Comparison of ENCODE assay signal across 8 cellular contexts in the genomic region with DNA sequence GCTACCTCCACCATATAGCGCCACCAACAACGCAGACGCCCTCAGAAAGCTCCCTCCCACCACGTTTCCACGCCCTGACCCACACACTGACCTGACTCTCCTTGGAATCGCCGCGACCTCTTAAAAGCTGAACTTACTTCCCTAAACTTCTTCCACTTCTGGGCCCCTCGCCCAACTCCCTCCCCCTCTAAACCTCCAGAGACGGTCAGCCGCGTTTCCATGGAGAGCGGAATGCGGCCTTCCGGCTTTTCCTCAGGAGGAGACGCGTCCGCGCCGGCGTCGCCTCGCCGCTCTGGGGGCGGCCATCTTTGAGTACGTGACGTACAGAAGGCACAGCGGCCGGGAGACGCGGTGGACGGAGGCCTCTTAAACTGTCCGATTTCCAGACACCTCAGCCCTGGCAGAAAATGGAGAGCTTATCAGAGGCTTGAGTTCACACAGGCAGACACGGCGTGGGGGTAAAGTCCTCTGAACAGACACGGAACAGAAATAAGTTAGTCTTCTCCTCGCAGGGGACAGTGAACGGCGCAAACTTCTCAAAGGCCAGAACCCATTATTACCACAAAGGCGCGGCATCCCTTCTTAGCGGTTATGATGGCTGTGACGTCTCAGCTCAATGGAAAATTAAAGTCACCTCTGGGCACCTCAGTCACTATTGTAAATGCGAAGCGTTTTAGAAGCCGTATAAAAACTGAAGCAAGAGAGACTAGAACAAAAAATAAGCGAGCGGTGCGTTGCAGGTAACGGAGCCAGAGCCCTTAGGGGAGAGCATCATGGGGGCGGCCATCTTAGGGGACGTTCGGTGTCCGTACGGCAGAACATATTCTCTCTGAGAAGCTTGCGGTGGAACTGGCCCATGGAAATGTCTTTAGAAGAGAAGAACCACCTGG. TPM values are rescaled to one million over a fixed set of nuclear protein-coding genes. Genes with fewer than 3 reads are reported as not detected.
DNase-seq lines count a peak whose midpoint lies in the region; ATAC-seq, FAIRE-seq and TF ChIP-seq lines count a peak whose summit lies in the region.

ZNF432 (minus strand) TSS at position 235 of the 890 bp plus-strand sequence. CDS start 1,970 bp downstream, outside the sequence.

- no peaks in the 10 kb centered on the region for H3K79me2 ChIP-seq in ACC112 (ENCODE audit: control insufficient read depth, insufficient read depth, low read length, unreplicated experiment)

- H2AFZ ChIP-seq in ACC112 (ENCODE audit: low read length, unreplicated experiment) = peak within 1 kb of the TSS; percentile 86

- H3K27me3 ChIP-seq in ACC112 (ENCODE audit: insufficient read depth, low read length) = no peaks in the 10 kb centered on the region

- intact Hi-C loops in kidney (cut with DNase I) = no loop called here

- DNase-seq in NCI-H226 (peak; percentile 96), cerebellum (ENCODE audit: low spot score) (peak; percentile 91), kidney (peak; percentile 98)
- DNase-seq in activated CD4-positive, alpha-beta T cell treated with anti-CD3 and anti-CD28 coated beads for 24 hours (ENCODE audit: low read depth in 2 of 2) = peak; percentile 62 to 63
- peak; percentile 63 to 75 for DNase-seq in stimulated activated CD4-positive, alpha-beta T cell treated with anti-CD3 and anti-CD28 coated beads, Interleukin-15, amount 100 ng/mL, for 1 hour (ENCODE audit: low read depth in 1 of 2, low spot score in 1 of 2)

- FAIRE-seq in kidney (lab: Jason Lieb, UNC) = peak; percentile 29

- peak within 1 kb of the TSS; percentile 84 to 92 for H3K9ac ChIP-seq in kidney (ENCODE audit: low read length in 2 of 2)

- H3K9me3 ChIP-seq in kidney (ENCODE audit: control insufficient read depth in 1 of 2, low read length in 2 of 2) = peaks cover 7 to 25% of the 10 kb centered on the region in 2 donors

- H3K36me3 ChIP-seq in ACC112 (ENCODE audit: insufficient read depth, low read length) = peaks cover 22% of the 10 kb centered on the region
- H3K36me3 ChIP-seq in kidney (ENCODE audit: control insufficient read depth in 1 of 2, insufficient read depth in 2 of 2, low read length in 2 of 2) = peaks cover 7 to 12% of the 10 kb centered on the region in 2 donors

- H3K27ac ChIP-seq in ACC112 (ENCODE audit: low read depth, low read length) = peak within 1 kb of the TSS; percentile 82
- peak within 1 kb of the TSS; percentile 93 to 98 for H3K27ac ChIP-seq in kidney (ENCODE audit: low read depth in 2 of 2, low read length in 2 of 2)

- TF ChIP-seq CTCF in kidney (IDR thresholded peaks at IDR 0.05; ENCODE audit: borderline replicate concordance, extremely low read depth, insufficient read depth) = no peak

- peak within 1 kb of the TSS; percentile 75 for H3K4me3 ChIP-seq in ACC112 (ENCODE audit: low read depth, low read length)
- H3K4me3 ChIP-seq in kidney (ENCODE audit: low read length in 2 of 2) = peak within 1 kb of the TSS; percentile 93 to 97

- H3K4me1 ChIP-seq in ACC112 (ENCODE audit: control insufficient read depth, insufficient read depth, low read length, unreplicated experiment) (no peaks in the 10 kb centered on the region), kidney (ENCODE audit: control insufficient read depth in 1 of 2, insufficient read depth in 1 of 2, low read depth in 1 of 2, low read length in 2 of 2) (peaks cover 0 to 3% of the 10 kb centered on the region in 2 donors)

- peak; percentile 65 for ATAC-seq in GM18870 (IDR thresholded peaks at IDR 0.05; ENCODE audit: unreplicated experiment)
- peak; percentile 72 for ATAC-seq in HG03108 (IDR thresholded peaks at IDR 0.05; ENCODE audit: unreplicated experiment)

RNA-seq across cellular contexts. Expression of gene ZNF432, which starts in this region (rescaled TPM):
- 25.4 TPM for total RNA-seq in cerebellum
- 19.5 TPM for total RNA-seq in kidney
- 4.7 TPM for polyA plus RNA-seq in kidney (ENCODE audit: insufficient read depth, low read depth, low replicate concordance)

Comparison
In these comparisons a context has a peak if more than half of its experiments do, and no peak if none do; other contexts are left out.
1. Peak in every context shown above with its lines: DNase-seq, ATAC-seq, H3K4me3 ChIP-seq and H3K27ac ChIP-seq.